17 cellular contexts compared by ENCODE assay signal in the genomic region with DNA sequence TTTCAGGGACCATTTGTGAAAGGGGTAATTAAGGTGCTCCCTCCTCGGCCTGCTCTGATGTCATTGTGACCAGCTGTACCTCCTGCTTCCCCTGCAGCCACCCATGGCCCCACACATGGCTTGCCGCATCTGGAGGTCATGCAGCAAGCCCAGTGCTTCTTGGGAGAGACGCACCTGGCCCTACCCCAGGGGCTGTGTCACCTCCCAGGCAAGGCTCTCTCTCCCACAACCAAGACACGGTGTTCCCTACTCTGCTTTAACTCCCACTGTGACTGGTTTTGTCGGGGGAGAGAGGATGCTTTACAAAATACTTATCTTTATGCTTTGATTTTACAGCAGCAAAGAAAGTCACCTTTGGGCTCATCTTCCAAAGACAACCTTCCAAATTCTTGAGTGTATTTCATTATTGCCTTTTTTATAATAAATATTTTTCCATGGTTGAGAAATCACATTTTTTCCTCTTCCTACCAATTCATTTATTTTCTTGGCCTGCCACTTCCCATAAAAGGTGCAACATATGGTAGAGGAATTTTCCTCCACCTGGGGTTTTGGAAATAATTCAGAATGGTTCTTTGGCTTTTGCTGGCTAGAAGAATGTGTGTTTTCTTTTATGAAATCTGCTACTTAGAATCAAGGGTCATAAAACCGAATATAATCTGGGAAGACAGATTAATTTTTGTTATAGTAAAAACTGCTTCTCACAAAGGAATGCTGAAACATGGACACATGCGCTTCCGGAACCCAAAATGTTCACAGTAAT. TPM values are rescaled to one million over a fixed set of nuclear protein-coding genes. Genes with fewer than 3 reads are reported as not detected.
DNase-seq lines count a peak whose midpoint lies in the region; ATAC-seq and TF ChIP-seq lines count a peak whose summit lies in the region.
"Had no signal": no experiment of that assay in that cellular context is flagged by ENCODE, and none has a peak within 500 bp of the region (broad histone marks: within the 10 kb centered on the region; RNA-seq: fewer than 3 reads in every experiment).

No MANE protein-coding gene starts in this region.

- H3K4me1 Mint-ChIP-seq in neural crest cell: no peaks in the 10 kb centered on the region
- peaks cover 21 to 51% (median 44%) of the 10 kb centered on the region in 7 donors for H3K4me1 Mint-ChIP-seq in naive thymus-derived CD4-positive, alpha-beta T cell
- peaks cover 30% of the 10 kb centered on the region for H3K4me1 Mint-ChIP-seq in HFFc6 (ENCODE audit: low read depth)

- H3K9me2 ChIP-seq in Karpas-422 (replicated peaks; ENCODE audit: insufficient read depth, low read length): no peaks in the 10 kb centered on the region

- H3K36me3 Mint-ChIP-seq in neural crest cell (ENCODE audit: low read depth) (no peaks in the 10 kb centered on the region), HFFc6 (ENCODE audit: low read depth) (no peaks in the 10 kb centered on the region)
- peaks cover 0 to 8% (median 0%) of the 10 kb centered on the region in 5 donors for H3K36me3 Mint-ChIP-seq in naive thymus-derived CD4-positive, alpha-beta T cell

- H2AFZ ChIP-seq in Karpas-422 (ENCODE audit: low read length): no peak overlapping the region

- peak; percentile 43 for DNase-seq in DMS 273 (lab: John Stamatoyannopoulos, UW; ENCODE audit: unreplicated experiment)
- no peak for DNase-seq in DMS 273 treated with DMSO at 0.1 percent for 48 hours (lab: John Stamatoyannopoulos, UW)
- DNase-seq in cerebellar nuclear complex (lab: John Stamatoyannopoulos, UW): peak; percentile 49 to 82
- DNase-seq in neural crest cell (ENCODE audit: low read depth, low spot score): no peak
- no peak for DNase-seq in Karpas-422
- DNase-seq in naive thymus-derived CD4-positive, alpha-beta T cell: no peak
- no peak for DNase-seq in HFFc6
- DNase-seq: AML-193; Caco-2; CD4-positive, alpha-beta T cell; DMS79 treated with DMSO at 0.1 percent for 48 hours; H9 had no signal

- no peaks in the 10 kb centered on the region for H3K79me2 ChIP-seq in Karpas-422 (ENCODE audit: low read length)

- no peak overlapping the region for H3K4me2 ChIP-seq in Karpas-422 (ENCODE audit: low read depth, low read length, poor library complexity, severe bottlenecking)
- H3K4me2 ChIP-seq: A549 had no signal

- H3K9ac ChIP-seq in Karpas-422 (ENCODE audit: low read length): no peak overlapping the region

- no peaks in the 10 kb centered on the region for H3K9me3 ChIP-seq in Karpas-422 (ENCODE audit: low read length)
- H3K9me3 ChIP-seq in naive thymus-derived CD4-positive, alpha-beta T cell (ENCODE audit: control insufficient read depth in 2 of 3, low read length in 3 of 3): no peaks in the 10 kb centered on the region
- H3K9me3 ChIP-seq: A549, Caco-2 had no signal

- no peaks in the 10 kb centered on the region for H4K20me1 ChIP-seq in Karpas-422 (ENCODE audit: insufficient read depth, low read depth, low read length)

- peak overlapping the region; percentile 27 for H3K27ac Mint-ChIP-seq in neural crest cell (ENCODE audit: unreplicated experiment)
- peak overlapping the region in 1 of 9 donors; percentile 24 for H3K27ac Mint-ChIP-seq in naive thymus-derived CD4-positive, alpha-beta T cell
- H3K27ac Mint-ChIP-seq in HFFc6: no peak overlapping the region
- H3K27ac Mint-ChIP-seq: CD4-positive, alpha-beta T cell; H9 had no signal

- no peak for TF ChIP-seq CTCF in neural crest cell (conservative IDR thresholded peaks at IDR 0.05)
- TF ChIP-seq CTCF in HFFc6 (IDR thresholded peaks at IDR 0.05): no peak

- no peak overlapping the region for H3K27ac ChIP-seq in Karpas-422 (ENCODE audit: low read length)
- no peak overlapping the region for H3K27ac ChIP-seq in naive thymus-derived CD4-positive, alpha-beta T cell (ENCODE audit: low read depth, low read length)
- H3K27ac ChIP-seq: 22Rv1, A549, C4-2B had no signal

- no peak overlapping the region for H3K4me3 Mint-ChIP-seq in neural crest cell
- no peak overlapping the region for H3K4me3 Mint-ChIP-seq in naive thymus-derived CD4-positive, alpha-beta T cell
- no peak overlapping the region for H3K4me3 Mint-ChIP-seq in HFFc6
- H3K4me3 Mint-ChIP-seq: CD4-positive, alpha-beta T cell; H9 had no signal

- CTCF ChIA-PET in naive thymus-derived CD4-positive, alpha-beta T cell (lab: Charles Lee): interaction anchor here (0.7 to 5.4 kb wide), 3 partner anchors 197 to 723 kb away, joined by 4 to 64 read pairs (median 53); no protein-coding TSS in a partner anchor

- intact Hi-C loops in naive thymus-derived CD4-positive, alpha-beta T cell (cut with micrococcal nuclease): loop anchor here in 1 of 2 donors (5.0 kb wide), 2 partner anchors 52 to 598 kb away; a partner anchor contains a TSS

- H3K4me3 ChIP-seq in Karpas-422 (ENCODE audit: low read length): no peak overlapping the region
- no peak overlapping the region for H3K4me3 ChIP-seq in naive thymus-derived CD4-positive, alpha-beta T cell (ENCODE audit: low read length)
- H3K4me3 ChIP-seq: A549, GM12878 had no signal

- H3K9me3 Mint-ChIP-seq in neural crest cell (no peaks in the 10 kb centered on the region), HFFc6 (no peaks in the 10 kb centered on the region)
- H3K9me3 Mint-ChIP-seq in naive thymus-derived CD4-positive, alpha-beta T cell: peaks cover 0 to 5% (median 0%) of the 10 kb centered on the region in 11 donors
- H3K9me3 Mint-ChIP-seq: CD4-positive, alpha-beta T cell; H9 had no signal

- no peaks in the 10 kb centered on the region for H3K27me3 ChIP-seq in Karpas-422 (ENCODE audit: low read length)
- no peaks in the 10 kb centered on the region for H3K27me3 ChIP-seq in naive thymus-derived CD4-positive, alpha-beta T cell (ENCODE audit: control insufficient read depth in 2 of 2, insufficient read depth in 2 of 2, low read length in 2 of 2)

- H3K27me3 Mint-ChIP-seq in neural crest cell (ENCODE audit: low read depth): no peaks in the 10 kb centered on the region
- peaks cover 0 to 6% (median 0%) of the 10 kb centered on the region in 5 donors for H3K27me3 Mint-ChIP-seq in naive thymus-derived CD4-positive, alpha-beta T cell
- peaks cover 12% of the 10 kb centered on the region for H3K27me3 Mint-ChIP-seq in HFFc6 (ENCODE audit: insufficient read depth)
- H3K27me3 Mint-ChIP-seq: CD4-positive, alpha-beta T cell had no signal

- POLR2A ChIA-PET in naive thymus-derived CD4-positive, alpha-beta T cell (lab: Charles Lee): interaction anchor here (0.6 kb wide), 1 partner anchor 161 kb away, joined by 3 read pairs; no protein-coding TSS in a partner anchor

- no peak for ATAC-seq in naive thymus-derived CD4-positive, alpha-beta T cell
- ATAC-seq: A549, GM12878, HepG2 had no signal

- peaks cover 30% of the 10 kb centered on the region for H3K4me1 ChIP-seq in Karpas-422 (ENCODE audit: low read length)
- peaks cover 22 to 35% of the 10 kb centered on the region in 2 donors for H3K4me1 ChIP-seq in naive thymus-derived CD4-positive, alpha-beta T cell (ENCODE audit: control insufficient read depth in 2 of 2, insufficient read depth in 2 of 2, low read length in 2 of 2)
- H3K4me1 ChIP-seq: A549, Caco-2 had no signal

- no peaks in the 10 kb centered on the region for H3K36me3 ChIP-seq in Karpas-422 (ENCODE audit: insufficient read depth, low read length)
- no peaks in the 10 kb centered on the region for H3K36me3 ChIP-seq in naive thymus-derived CD4-positive, alpha-beta T cell (ENCODE audit: control insufficient read depth in 2 of 3, insufficient read depth in 3 of 3, low read length in 3 of 3)

RNA-seq across cellular contexts. Expression of a gene that starts 53.8 kb away (rescaled TPM):
- total RNA-seq in neural crest cell: 19.8 and 20.4 TPM in 2 replicates
- total RNA-seq in Karpas-422 (2014; rRNA removed; shearing (Covaris generic); ENCODE audit: low replicate concordance): 59.3 and 70.7 TPM in 2 replicates
- 1 to 10 TPM; 3.5 to 7.9 (median 6.2) TPM for total RNA-seq in naive thymus-derived CD4-positive, alpha-beta T cell
- 10 to 100 TPM in 1 of 2 donors, 1 to 10 TPM in 1; 8.7 to 11.0 TPM for polyA plus RNA-seq in naive thymus-derived CD4-positive, alpha-beta T cell
- total RNA-seq in HFFc6 (2021; fragmentation: NEBNext Ultra II Directional; extraction: Animal tissue kit (Norgen Biotek cat#: 25700)): 10 to 100 TPM in 1 of 6 experiments, 1 to 10 TPM in 5; 6.7 to 10.4 (median 8.2) TPM

Comparison
In these comparisons a context has a peak if more than half of its experiments do, and no peak if none do; other contexts are left out.
1. DNase-seq: peak in DMS 273 (single experiment) and cerebellar nuclear complex (2 of 2); none in DMS 273 treated with DMSO at 0.1 percent for 48 hours (single experiment), neural crest cell (single experiment), Karpas-422 (single experiment), naive thymus-derived CD4-positive, alpha-beta T cell (0 of 9) and HFFc6 (single experiment).